Comparison of ENCODE assay signal across 3 cellular contexts in the genomic region with DNA sequence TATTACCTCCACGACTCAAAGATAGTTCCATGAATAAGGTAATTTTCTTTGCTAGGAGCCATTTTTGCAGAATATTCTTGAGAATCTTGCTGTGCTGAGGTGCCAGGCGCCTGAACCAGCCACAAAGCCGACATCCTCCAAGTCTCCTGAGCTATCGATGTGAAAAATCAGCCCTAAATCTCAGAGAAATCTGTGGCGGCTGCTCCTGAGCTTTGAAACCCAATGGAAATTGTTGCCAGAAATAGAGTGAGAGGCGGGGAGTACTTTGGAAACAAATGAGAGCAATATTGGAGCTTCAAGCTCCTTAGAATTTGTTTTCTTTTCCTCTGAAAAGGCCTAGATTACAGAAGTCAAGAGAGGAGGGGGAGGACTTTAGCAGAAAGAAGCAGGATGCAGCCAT.
TF ChIP-seq lines count a peak whose summit lies in the region.

No MANE protein-coding gene starts in this region.

TF ChIP-seq in SK-N-SH, 30 proteins besides CTCF, POLR2A, EP300 and RAD21 (continued from another document):
- TF ChIP-seq, protein P1, sequence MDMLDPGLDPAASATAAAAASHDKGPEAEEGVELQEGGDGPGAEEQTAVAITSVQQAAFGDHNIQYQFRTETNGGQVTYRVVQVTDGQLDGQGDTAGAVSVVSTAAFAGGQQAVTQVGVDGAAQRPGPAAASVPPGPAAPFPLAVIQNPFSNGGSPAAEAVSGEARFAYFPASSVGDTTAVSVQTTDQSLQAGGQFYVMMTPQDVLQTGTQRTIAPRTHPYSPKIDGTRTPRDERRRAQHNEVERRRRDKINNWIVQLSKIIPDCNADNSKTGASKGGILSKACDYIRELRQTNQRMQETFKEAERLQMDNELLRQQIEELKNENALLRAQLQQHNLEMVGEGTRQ (IDR thresholded peaks at IDR 0.05; ENCODE audit: borderline replicate concordance, low read depth, low read length), result no peak
- TF ChIP-seq NFIC (IDR thresholded peaks at IDR 0.05; ENCODE audit: borderline replicate concordance) (no peak), CHD2 (IDR thresholded peaks at IDR 0.05; ENCODE audit: low read length, partially characterized antibody) (no peak), RFX5 (IDR thresholded peaks at IDR 0.05; ENCODE audit: low read length) (no peak), GABPA (IDR thresholded peaks at IDR 0.05; ENCODE audit: low read depth) (no peak), TAF1 (IDR thresholded peaks at IDR 0.05; ENCODE audit: borderline replicate concordance, low read depth, low read length) (no peak)
- TF ChIP-seq, protein P2, sequence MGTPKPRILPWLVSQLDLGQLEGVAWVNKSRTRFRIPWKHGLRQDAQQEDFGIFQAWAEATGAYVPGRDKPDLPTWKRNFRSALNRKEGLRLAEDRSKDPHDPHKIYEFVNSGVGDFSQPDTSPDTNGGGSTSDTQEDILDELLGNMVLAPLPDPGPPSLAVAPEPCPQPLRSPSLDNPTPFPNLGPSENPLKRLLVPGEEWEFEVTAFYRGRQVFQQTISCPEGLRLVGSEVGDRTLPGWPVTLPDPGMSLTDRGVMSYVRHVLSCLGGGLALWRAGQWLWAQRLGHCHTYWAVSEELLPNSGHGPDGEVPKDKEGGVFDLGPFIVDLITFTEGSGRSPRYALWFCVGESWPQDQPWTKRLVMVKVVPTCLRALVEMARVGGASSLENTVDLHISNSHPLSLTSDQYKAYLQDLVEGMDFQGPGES (IDR thresholded peaks at IDR 0.05; ENCODE audit: low read depth, low read length), result no peak
- TF ChIP-seq, protein P3, sequence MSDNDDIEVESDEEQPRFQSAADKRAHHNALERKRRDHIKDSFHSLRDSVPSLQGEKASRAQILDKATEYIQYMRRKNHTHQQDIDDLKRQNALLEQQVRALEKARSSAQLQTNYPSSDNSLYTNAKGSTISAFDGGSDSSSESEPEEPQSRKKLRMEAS (IDR thresholded peaks at IDR 0.05; ENCODE audit: low read depth), result no peak

TF ChIP-seq in SK-N-SH treated with all-trans-retinoic acid at 6 μM for 48 hours, 23 proteins besides CTCF, POLR2A, EP300 and RAD21:
- TF ChIP-seq, protein P4, sequence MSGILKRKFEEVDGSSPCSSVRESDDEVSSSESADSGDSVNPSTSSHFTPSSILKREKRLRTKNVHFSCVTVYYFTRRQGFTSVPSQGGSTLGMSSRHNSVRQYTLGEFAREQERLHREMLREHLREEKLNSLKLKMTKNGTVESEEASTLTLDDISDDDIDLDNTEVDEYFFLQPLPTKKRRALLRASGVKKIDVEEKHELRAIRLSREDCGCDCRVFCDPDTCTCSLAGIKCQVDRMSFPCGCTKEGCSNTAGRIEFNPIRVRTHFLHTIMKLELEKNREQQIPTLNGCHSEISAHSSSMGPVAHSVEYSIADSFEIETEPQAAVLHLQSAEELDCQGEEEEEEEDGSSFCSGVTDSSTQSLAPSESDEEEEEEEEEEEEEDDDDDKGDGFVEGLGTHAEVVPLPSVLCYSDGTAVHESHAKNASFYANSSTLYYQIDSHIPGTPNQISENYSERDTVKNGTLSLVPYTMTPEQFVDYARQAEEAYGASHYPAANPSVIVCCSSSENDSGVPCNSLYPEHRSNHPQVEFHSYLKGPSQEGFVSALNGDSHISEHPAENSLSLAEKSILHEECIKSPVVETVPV (CRISPR knock-in tag; IDR thresholded peaks at IDR 0.05), result no peak
- TF ChIP-seq, protein P5, sequence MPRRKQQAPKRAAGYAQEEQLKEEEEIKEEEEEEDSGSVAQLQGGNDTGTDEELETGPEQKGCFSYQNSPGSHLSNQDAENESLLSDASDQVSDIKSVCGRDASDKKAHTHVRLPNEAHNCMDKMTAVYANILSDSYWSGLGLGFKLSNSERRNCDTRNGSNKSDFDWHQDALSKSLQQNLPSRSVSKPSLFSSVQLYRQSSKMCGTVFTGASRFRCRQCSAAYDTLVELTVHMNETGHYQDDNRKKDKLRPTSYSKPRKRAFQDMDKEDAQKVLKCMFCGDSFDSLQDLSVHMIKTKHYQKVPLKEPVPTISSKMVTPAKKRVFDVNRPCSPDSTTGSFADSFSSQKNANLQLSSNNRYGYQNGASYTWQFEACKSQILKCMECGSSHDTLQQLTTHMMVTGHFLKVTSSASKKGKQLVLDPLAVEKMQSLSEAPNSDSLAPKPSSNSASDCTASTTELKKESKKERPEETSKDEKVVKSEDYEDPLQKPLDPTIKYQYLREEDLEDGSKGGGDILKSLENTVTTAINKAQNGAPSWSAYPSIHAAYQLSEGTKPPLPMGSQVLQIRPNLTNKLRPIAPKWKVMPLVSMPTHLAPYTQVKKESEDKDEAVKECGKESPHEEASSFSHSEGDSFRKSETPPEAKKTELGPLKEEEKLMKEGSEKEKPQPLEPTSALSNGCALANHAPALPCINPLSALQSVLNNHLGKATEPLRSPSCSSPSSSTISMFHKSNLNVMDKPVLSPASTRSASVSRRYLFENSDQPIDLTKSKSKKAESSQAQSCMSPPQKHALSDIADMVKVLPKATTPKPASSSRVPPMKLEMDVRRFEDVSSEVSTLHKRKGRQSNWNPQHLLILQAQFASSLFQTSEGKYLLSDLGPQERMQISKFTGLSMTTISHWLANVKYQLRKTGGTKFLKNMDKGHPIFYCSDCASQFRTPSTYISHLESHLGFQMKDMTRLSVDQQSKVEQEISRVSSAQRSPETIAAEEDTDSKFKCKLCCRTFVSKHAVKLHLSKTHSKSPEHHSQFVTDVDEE (CRISPR knock-in tag; IDR thresholded peaks at IDR 0.05), result no peak

TF ChIP-seq in GM23338, 12 proteins besides CTCF, POLR2A, EP300 and RAD21 (continued from another document):
- TF ChIP-seq, protein P6, sequence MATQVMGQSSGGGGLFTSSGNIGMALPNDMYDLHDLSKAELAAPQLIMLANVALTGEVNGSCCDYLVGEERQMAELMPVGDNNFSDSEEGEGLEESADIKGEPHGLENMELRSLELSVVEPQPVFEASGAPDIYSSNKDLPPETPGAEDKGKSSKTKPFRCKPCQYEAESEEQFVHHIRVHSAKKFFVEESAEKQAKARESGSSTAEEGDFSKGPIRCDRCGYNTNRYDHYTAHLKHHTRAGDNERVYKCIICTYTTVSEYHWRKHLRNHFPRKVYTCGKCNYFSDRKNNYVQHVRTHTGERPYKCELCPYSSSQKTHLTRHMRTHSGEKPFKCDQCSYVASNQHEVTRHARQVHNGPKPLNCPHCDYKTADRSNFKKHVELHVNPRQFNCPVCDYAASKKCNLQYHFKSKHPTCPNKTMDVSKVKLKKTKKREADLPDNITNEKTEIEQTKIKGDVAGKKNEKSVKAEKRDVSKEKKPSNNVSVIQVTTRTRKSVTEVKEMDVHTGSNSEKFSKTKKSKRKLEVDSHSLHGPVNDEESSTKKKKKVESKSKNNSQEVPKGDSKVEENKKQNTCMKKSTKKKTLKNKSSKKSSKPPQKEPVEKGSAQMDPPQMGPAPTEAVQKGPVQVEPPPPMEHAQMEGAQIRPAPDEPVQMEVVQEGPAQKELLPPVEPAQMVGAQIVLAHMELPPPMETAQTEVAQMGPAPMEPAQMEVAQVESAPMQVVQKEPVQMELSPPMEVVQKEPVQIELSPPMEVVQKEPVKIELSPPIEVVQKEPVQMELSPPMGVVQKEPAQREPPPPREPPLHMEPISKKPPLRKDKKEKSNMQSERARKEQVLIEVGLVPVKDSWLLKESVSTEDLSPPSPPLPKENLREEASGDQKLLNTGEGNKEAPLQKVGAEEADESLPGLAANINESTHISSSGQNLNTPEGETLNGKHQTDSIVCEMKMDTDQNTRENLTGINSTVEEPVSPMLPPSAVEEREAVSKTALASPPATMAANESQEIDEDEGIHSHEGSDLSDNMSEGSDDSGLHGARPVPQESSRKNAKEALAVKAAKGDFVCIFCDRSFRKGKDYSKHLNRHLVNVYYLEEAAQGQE (IDR thresholded peaks at IDR 0.05; ENCODE audit: unreplicated experiment), result no peak
- TF ChIP-seq STAT1 (IDR thresholded peaks at IDR 0.05; ENCODE audit: unreplicated experiment), result no peak
- no peak for TF ChIP-seq EZH2 (IDR thresholded peaks at IDR 0.05; ENCODE audit: low read depth, unreplicated experiment)
- no peak for TF ChIP-seq JUNB (IDR thresholded peaks at IDR 0.05; ENCODE audit: unreplicated experiment)
- no peak for TF ChIP-seq ZNF114 (CRISPR knock-in tag; IDR thresholded peaks at IDR 0.05)
- no peak for TF ChIP-seq ZNF331 (CRISPR knock-in tag; IDR thresholded peaks at IDR 0.05; ENCODE audit: low read depth)
- TF ChIP-seq, protein P7, sequence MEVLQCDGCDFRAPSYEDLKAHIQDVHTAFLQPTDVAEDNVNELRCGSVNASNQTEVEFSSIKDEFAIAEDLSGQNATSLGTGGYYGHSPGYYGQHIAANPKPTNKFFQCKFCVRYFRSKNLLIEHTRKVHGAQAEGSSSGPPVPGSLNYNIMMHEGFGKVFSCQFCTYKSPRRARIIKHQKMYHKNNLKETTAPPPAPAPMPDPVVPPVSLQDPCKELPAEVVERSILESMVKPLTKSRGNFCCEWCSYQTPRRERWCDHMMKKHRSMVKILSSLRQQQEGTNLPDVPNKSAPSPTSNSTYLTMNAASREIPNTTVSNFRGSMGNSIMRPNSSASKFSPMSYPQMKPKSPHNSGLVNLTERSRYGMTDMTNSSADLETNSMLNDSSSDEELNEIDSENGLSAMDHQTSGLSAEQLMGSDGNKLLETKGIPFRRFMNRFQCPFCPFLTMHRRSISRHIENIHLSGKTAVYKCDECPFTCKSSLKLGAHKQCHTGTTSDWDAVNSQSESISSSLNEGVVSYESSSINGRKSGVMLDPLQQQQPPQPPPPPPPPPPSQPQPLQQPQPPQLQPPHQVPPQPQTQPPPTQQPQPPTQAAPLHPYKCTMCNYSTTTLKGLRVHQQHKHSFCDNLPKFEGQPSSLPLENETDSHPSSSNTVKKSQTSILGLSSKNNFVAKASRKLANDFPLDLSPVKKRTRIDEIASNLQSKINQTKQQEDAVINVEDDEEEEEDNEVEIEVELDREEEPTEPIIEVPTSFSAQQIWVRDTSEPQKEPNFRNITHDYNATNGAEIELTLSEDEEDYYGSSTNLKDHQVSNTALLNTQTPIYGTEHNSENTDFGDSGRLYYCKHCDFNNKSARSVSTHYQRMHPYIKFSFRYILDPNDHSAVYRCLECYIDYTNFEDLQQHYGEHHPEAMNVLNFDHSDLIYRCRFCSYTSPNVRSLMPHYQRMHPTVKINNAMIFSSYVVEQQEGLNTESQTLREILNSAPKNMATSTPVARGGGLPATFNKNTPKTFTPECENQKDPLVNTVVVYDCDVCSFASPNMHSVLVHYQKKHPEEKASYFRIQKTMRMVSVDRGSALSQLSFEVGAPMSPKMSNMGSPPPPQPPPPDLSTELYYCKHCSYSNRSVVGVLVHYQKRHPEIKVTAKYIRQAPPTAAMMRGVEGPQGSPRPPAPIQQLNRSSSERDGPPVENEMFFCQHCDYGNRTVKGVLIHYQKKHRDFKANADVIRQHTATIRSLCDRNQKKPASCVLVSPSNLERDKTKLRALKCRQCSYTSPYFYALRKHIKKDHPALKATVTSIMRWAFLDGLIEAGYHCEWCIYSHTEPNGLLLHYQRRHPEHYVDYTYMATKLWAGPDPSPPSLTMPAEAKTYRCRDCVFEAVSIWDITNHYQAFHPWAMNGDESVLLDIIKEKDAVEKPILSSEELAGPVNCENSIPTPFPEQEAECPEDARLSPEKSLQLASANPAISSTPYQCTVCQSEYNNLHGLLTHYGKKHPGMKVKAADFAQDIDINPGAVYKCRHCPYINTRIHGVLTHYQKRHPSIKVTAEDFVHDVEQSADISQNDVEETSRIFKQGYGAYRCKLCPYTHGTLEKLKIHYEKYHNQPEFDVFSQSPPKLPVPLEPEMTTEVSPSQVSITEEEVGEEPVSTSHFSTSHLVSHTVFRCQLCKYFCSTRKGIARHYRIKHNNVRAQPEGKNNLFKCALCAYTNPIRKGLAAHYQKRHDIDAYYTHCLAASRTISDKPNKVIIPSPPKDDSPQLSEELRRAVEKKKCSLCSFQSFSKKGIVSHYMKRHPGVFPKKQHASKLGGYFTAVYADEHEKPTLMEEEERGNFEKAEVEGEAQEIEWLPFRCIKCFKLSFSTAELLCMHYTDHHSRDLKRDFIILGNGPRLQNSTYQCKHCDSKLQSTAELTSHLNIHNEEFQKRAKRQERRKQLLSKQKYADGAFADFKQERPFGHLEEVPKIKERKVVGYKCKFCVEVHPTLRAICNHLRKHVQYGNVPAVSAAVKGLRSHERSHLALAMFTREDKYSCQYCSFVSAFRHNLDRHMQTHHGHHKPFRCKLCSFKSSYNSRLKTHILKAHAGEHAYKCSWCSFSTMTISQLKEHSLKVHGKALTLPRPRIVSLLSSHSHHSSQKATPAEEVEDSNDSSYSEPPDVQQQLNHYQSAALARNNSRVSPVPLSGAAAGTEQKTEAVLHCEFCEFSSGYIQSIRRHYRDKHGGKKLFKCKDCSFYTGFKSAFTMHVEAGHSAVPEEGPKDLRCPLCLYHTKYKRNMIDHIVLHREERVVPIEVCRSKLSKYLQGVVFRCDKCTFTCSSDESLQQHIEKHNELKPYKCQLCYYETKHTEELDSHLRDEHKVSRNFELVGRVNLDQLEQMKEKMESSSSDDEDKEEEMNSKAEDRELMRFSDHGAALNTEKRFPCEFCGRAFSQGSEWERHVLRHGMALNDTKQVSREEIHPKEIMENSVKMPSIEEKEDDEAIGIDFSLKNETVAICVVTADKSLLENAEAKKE (CRISPR knock-in tag; IDR thresholded peaks at IDR 0.05), result no peak
- TF ChIP-seq CREB1 (CRISPR knock-in tag; IDR thresholded peaks at IDR 0.05; ENCODE audit: low read depth), result no peak
